In the genomic region with DNA sequence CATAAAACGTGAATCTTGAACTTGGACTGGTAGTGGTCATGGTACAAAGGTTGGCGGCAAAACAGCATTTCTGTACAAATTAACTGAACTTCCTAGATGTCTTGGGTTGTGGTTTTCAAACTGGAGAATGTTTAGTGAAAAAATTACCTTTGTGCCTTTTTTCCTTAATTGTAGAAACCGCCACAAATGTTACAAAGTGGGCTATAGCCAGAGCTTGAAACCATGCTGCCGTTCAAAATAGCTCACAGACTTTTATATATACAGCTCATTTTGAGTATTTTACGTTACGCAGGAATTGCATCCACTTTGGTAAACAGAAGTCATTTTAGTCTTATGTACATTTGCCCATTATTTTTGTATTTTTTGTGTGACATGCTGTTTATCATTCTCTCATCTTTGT, we compare ENCODE assay signal across 13 cellular contexts. TPM values are rescaled to one million over a fixed set of nuclear protein-coding genes. Genes with fewer than 3 reads are reported as not detected.
DNase-seq lines count a peak whose midpoint lies in the region; ATAC-seq, FAIRE-seq and TF ChIP-seq lines count a peak whose summit lies in the region.
"Had no signal": no experiment of that assay in that cellular context is flagged by ENCODE, and none has a peak within 500 bp of the region (broad histone marks: within the 10 kb centered on the region; RNA-seq: fewer than 3 reads in every experiment).

No MANE protein-coding gene starts in this region.

- TF ChIP-seq CTCF in HCT116 (IDR thresholded peaks at IDR 0.05 in 2 of 3, conservative IDR thresholded peaks at IDR 0.05 in 1 of 3; ENCODE audit: borderline replicate concordance in 1 of 3, insufficient read depth in 1 of 3, low read depth in 2 of 3, low read length in 2 of 3) (no peak), keratinocyte (optimal IDR thresholded peaks at IDR 0.05 in 1 of 3, IDR thresholded peaks at IDR 0.05 in 1 of 3, conservative IDR thresholded peaks at IDR 0.05 in 1 of 3; ENCODE audit: extremely low read depth in 1 of 3, insufficient read depth in 2 of 3, low read length in 3 of 3) (no peak)

- no peaks in the 10 kb centered on the region for H3K36me3 ChIP-seq in HCT116 (ENCODE audit: control insufficient read depth in 1 of 2, insufficient read depth in 2 of 2, low read length in 2 of 2)
- no peaks in the 10 kb centered on the region for H3K36me3 ChIP-seq in keratinocyte (ENCODE audit: control insufficient read depth in 2 of 2, extremely low read depth in 1 of 2, insufficient read depth in 2 of 2, low read length in 2 of 2)

- FAIRE-seq in keratinocyte (lab: Jason Lieb, UNC), result no peak
- FAIRE-seq: D721Med had no signal

- intact Hi-C loops in HCT116 (cut with micrococcal nuclease), result no loop called here
- intact Hi-C loops in activated T-helper 2 cell treated with anti-CD3 and anti-CD28 coated beads, Interferon-gamma antibody, Interleukin-2, Interleukin-4, amounts not matched to agents 10 μg/mL and 5 μg/mL and 100 μg/mL, durations not matched to agents 14 hours and 24 hours and 36 hours (cut with micrococcal nuclease), result loop anchor here (5.0 kb wide), 1 partner anchor 81 kb away; no protein-coding TSS in a partner anchor

- H3K9ac ChIP-seq in HCT116 (ENCODE audit: low read length), result peak overlapping the region; percentile 81
- no peak overlapping the region for H3K9ac ChIP-seq in keratinocyte (ENCODE audit: control insufficient read depth, extremely low read depth, insufficient read depth, low read length)

- H4K20me1 ChIP-seq in HCT116 (ENCODE audit: insufficient read depth), result no peaks in the 10 kb centered on the region
- H4K20me1 ChIP-seq in keratinocyte (ENCODE audit: control insufficient read depth, extremely low read depth, insufficient read depth, low read length), result no peaks in the 10 kb centered on the region

- H3K27ac Mint-ChIP-seq in activated T-helper 2 cell treated with anti-CD3 and anti-CD28 coated beads, Interferon-gamma antibody, Interleukin-2, Interleukin-4, amounts not matched to agents 10 μg/mL and 5 μg/mL and 100 μg/mL, durations not matched to agents 14 hours and 24 hours and 36 hours, result no peak overlapping the region

- H3K4me3 Mint-ChIP-seq in activated T-helper 2 cell treated with anti-CD3 and anti-CD28 coated beads, Interferon-gamma antibody, Interleukin-2, Interleukin-4, amounts not matched to agents 10 μg/mL and 5 μg/mL and 100 μg/mL, durations not matched to agents 14 hours and 24 hours and 36 hours (ENCODE audit: low read depth), result peak overlapping the region; percentile 24

- H3K9me3 ChIP-seq in HCT116 (ENCODE audit: control insufficient read depth in 1 of 2, insufficient read depth in 1 of 2, low read depth in 1 of 2, low read length in 2 of 2) (no peaks in the 10 kb centered on the region), keratinocyte (ENCODE audit: control insufficient read depth, low read depth, low read length) (no peaks in the 10 kb centered on the region)

- ATAC-seq in HCT116 (no peak), HG02610 (IDR thresholded peaks at IDR 0.05; ENCODE audit: unreplicated experiment) (no peak), esophagus mucosa (no peak)

- H3K36me3 Mint-ChIP-seq in activated T-helper 2 cell treated with anti-CD3 and anti-CD28 coated beads, Interferon-gamma antibody, Interleukin-2, Interleukin-4, amounts not matched to agents 10 μg/mL and 5 μg/mL and 100 μg/mL, durations not matched to agents 14 hours and 24 hours and 36 hours (ENCODE audit: low read depth), result peaks cover 3% of the 10 kb centered on the region

- H2AFZ ChIP-seq in HCT116 (ENCODE audit: low read depth, low read length, poor library complexity, severe bottlenecking) (no peak overlapping the region), keratinocyte (ENCODE audit: control insufficient read depth, low read length) (no peak overlapping the region)

- H3K4me2 ChIP-seq in HCT116 (ENCODE audit: low read length), result peak overlapping the region; percentile 93
- peak overlapping the region; percentile 29 for H3K4me2 ChIP-seq in keratinocyte (ENCODE audit: control insufficient read depth, extremely low read depth, insufficient read depth, low read depth, low read length)

- BruUV-seq in HCT116 (replicated peaks; lab: Mats Ljungman, UMichigan), result no TSS peak

- peaks cover 9% of the 10 kb centered on the region for H3K4me1 Mint-ChIP-seq in activated T-helper 2 cell treated with anti-CD3 and anti-CD28 coated beads, Interferon-gamma antibody, Interleukin-2, Interleukin-4, amounts not matched to agents 10 μg/mL and 5 μg/mL and 100 μg/mL, durations not matched to agents 14 hours and 24 hours and 36 hours (ENCODE audit: low read depth)

- H3K27me3 ChIP-seq in HCT116 (ENCODE audit: insufficient read depth, low read length), result no peaks in the 10 kb centered on the region
- no peaks in the 10 kb centered on the region for H3K27me3 ChIP-seq in keratinocyte (ENCODE audit: control insufficient read depth, extremely low read depth, insufficient read depth, low read length)

- CTCF ChIA-PET in HCT116 (lab: Charles Lee), result no interaction called here

- H3K4me3 ChIP-seq in HCT116 (replicated peaks in 1 of 2; ENCODE audit: low read depth in 1 of 2, low read length in 2 of 2) (peak overlapping the region; percentile 84 to 89), keratinocyte (ENCODE audit: control insufficient read depth in 2 of 3, extremely low read depth in 1 of 3, insufficient read depth in 2 of 3, low read depth in 1 of 3, low read length in 3 of 3) (peak overlapping the region in 1 of 3 experiments; percentile 88)

- H3K79me2 ChIP-seq in HCT116 (ENCODE audit: insufficient read depth, low read length) (peaks cover 65% of the 10 kb centered on the region), keratinocyte (ENCODE audit: control insufficient read depth, insufficient read depth, low read length) (peaks cover 50% of the 10 kb centered on the region)

- DNase-seq in HCT116 (ENCODE audit: low read depth, low spot score) (no peak), keratinocyte (ENCODE audit: low read depth, low spot score) (no peak), renal cortical epithelial cell (ENCODE audit: low read depth) (peak; percentile 83), NCI-H146 (lab: John Stamatoyannopoulos, UW) (no peak), CD1c-positive myeloid dendritic cell (ENCODE audit: extremely low spot score) (no peak)
- no peak for DNase-seq in activated T-helper 2 cell treated with anti-CD3 and anti-CD28 coated beads, Interferon-gamma antibody, Interleukin-2, Interleukin-4, amounts not matched to agents 10 μg/mL and 5 μg/mL and 100 μg/mL, durations not matched to agents 14 hours and 24 hours and 36 hours (ENCODE audit: low spot score)
- DNase-seq: activated CD8-positive, alpha-beta memory T cell treated with anti-CD3 and anti-CD28 coated beads, Interleukin-2, amount 50 U/mL, for 48 hours; amygdala; effector CD8-positive, alpha-beta T cell; NCI-H446 treated with DMSO at 0.1 percent for 48 hours had no signal

- RAD21 ChIA-PET in HCT116 (lab: Charles Lee; ENCODE audit: low non-redundant PET in 1 of 2, low total read pairs in 2 of 2, uncharacterized antibody in 2 of 2, unreplicated experiment in 2 of 2), result no interaction called here

- peaks cover 49% of the 10 kb centered on the region for H3K27me3 Mint-ChIP-seq in activated T-helper 2 cell treated with anti-CD3 and anti-CD28 coated beads, Interferon-gamma antibody, Interleukin-2, Interleukin-4, amounts not matched to agents 10 μg/mL and 5 μg/mL and 100 μg/mL, durations not matched to agents 14 hours and 24 hours and 36 hours (ENCODE audit: low read depth)

- peak overlapping the region; percentile 88; the same call in 1 of the 2 replicates for H3K27ac ChIP-seq in HCT116 (ENCODE audit: low read depth, low read length)
- no peak overlapping the region for H3K27ac ChIP-seq in keratinocyte (ENCODE audit: control insufficient read depth, insufficient read depth, low read length)

- no peaks in the 10 kb centered on the region for H3K9me1 ChIP-seq in keratinocyte (ENCODE audit: control insufficient read depth, extremely low read depth, insufficient read depth, low read length)

- no peak for TF ChIP-seq POLR2A in HCT116 (IDR thresholded peaks at IDR 0.05; ENCODE audit: borderline replicate concordance, extremely low read depth, insufficient read depth, insufficient read length)

- POLR2A ChIA-PET in HCT116 (lab: Charles Lee), result no interaction called here

- dilution Hi-C loops in keratinocyte (cut with MboI; ENCODE audit: extremely low pct_ligation_motif_present, low sequenced_read_pairs), result no loop called here

- no peaks in the 10 kb centered on the region for H3K9me2 ChIP-seq in HCT116 (ENCODE audit: insufficient read depth)

- no peaks in the 10 kb centered on the region for H3K9me3 Mint-ChIP-seq in activated T-helper 2 cell treated with anti-CD3 and anti-CD28 coated beads, Interferon-gamma antibody, Interleukin-2, Interleukin-4, amounts not matched to agents 10 μg/mL and 5 μg/mL and 100 μg/mL, durations not matched to agents 14 hours and 24 hours and 36 hours

- TF ChIP-seq RAD21 in HCT116 (IDR thresholded peaks at IDR 0.05; ENCODE audit: low read depth), result no peak

- peaks cover 54 to 72% of the 10 kb centered on the region in 2 experiments for H3K4me1 ChIP-seq in HCT116 (ENCODE audit: control insufficient read depth in 1 of 2, insufficient read depth in 2 of 2, low read length in 2 of 2)
- peaks cover 34% of the 10 kb centered on the region for H3K4me1 ChIP-seq in keratinocyte (ENCODE audit: control insufficient read depth, extremely low read depth, insufficient read depth, low read length)

TF ChIP-seq in HCT116, 20 proteins besides CTCF, POLR2A, EP300 and RAD21 (continues in another document):
- no peak for TF ChIP-seq SRF (IDR thresholded peaks at IDR 0.05; ENCODE audit: low read depth)

RNA-seq across cellular contexts. Expression of a gene that starts 1.9 kb away (rescaled TPM):
- total RNA-seq in HCT116 (2021; ENCODE audit: unreplicated experiment), result 44.1 TPM
- 16.3 and 16.7 TPM in 2 replicates for polyA plus RNA-seq in HCT116 (2012)
- total RNA-seq in activated T-helper 2 cell treated with anti-CD3 and anti-CD28 coated beads, Interferon-gamma antibody, Interleukin-2, Interleukin-4, amounts not matched to agents 10 μg/mL and 5 μg/mL and 100 μg/mL, durations not matched to agents 14 hours and 24 hours and 36 hours, result 0.41 and 0.60 TPM in 2 replicates
- 16.2 to 24.5 TPM (median 20.5 TPM) in 3 replicates for polyA plus RNA-seq in keratinocyte
- 69.8 TPM for polyA plus RNA-seq in keratinocyte (2011; ENCODE audit: low read depth)
- 12.1 and 20.2 TPM in 2 replicates for polyA plus RNA-seq in keratinocyte (2011; cell fraction: cytosol; rRNA removed)
- 37.3 and 51.3 TPM in 2 replicates for polyA plus RNA-seq in keratinocyte (2011; cell fraction: nucleus; rRNA removed)
- 29.1 and 41.2 TPM in 2 replicates for polyA plus RNA-seq in keratinocyte (2012; ENCODE audit: low replicate concordance)
- 5.7 to 29.6 TPM (median 15.6 TPM) in 3 replicates for polyA minus RNA-seq in keratinocyte
- 14.0 TPM for polyA minus RNA-seq in keratinocyte (2011; cell fraction: cytosol; rRNA and poly(A)+ RNA removed)
- 25.4 and 52.7 TPM in 2 replicates for polyA minus RNA-seq in keratinocyte (2011; cell fraction: nucleus; rRNA and poly(A)+ RNA removed)
- 53.3 and 116 TPM in 2 replicates for total RNA-seq in renal cortical epithelial cell
- 37.4 TPM for total RNA-seq in esophagus mucosa

Comparison
In these comparisons a context has a peak if more than half of its experiments do, and no peak if none do; other contexts are left out.
1. RNA of a gene that starts 1.9 kb away (total RNA-seq): 53.3 to 116 TPM in renal cortical epithelial cell, 44.1 TPM in HCT116 (single experiment) and 37.4 TPM in esophagus mucosa (single experiment); 0.41 to 0.60 TPM in activated T-helper 2 cell treated with anti-CD3 and anti-CD28 coated beads, Interferon-gamma antibody, Interleukin-2, Interleukin-4, amounts not matched to agents 10 μg/mL and 5 μg/mL and 100 μg/mL, durations not matched to agents 14 hours and 24 hours and 36 hours; every median in the first group is over 10 times any median in the second.